In genomic region chr9:86822006-86822405, GRCh38 we compare ENCODE assay signal across 22 cellular contexts.
"Had no signal": no experiment of that assay in that cellular context is flagged by ENCODE, and none has a peak within 500 bp of the region (broad histone marks: within the 10 kb centered on the region; RNA-seq: fewer than 3 reads in every experiment).

No MANE protein-coding gene starts in this region.

- H3K4me3 ChIP-seq: dorsolateral prefrontal cortex, gastrocnemius medialis, left ventricle myocardium inferior, lung, ovary, thoracic aorta had no signal

- H3K27ac ChIP-seq: dorsolateral prefrontal cortex, gastrocnemius medialis, left ventricle myocardium inferior, neutrophil, ovary, thoracic aorta had no signal

- DNase-seq: central memory CD4-positive, alpha-beta T cell; cortex of kidney; dorsolateral prefrontal cortex; effector CD8-positive, alpha-beta T cell; gastrocnemius medialis; glutamatergic neuron; islet precursor cell; left ventricle myocardium inferior; mesendoderm; naive thymus-derived CD4-positive, alpha-beta T cell; ovary; right cardiac atrium; stimulated activated CD4-positive, alpha-beta T cell treated with anti-CD3 and anti-CD28 coated beads, Interleukin-15, amount 100 ng/mL, for 24 hours; stimulated activated CD4-positive, alpha-beta T cell treated with anti-CD3 and anti-CD28 coated beads, Interleukin-1b, Interleukin-23, amount 100 ng/mL, for 48 hours; stimulated activated CD4-positive, alpha-beta T cell treated with anti-CD3 and anti-CD28 coated beads, Interleukin-4, amount 100 ng/mL, for 24 hours; stimulated activated naive CD8-positive, alpha-beta T cell treated with anti-CD3 and anti-CD28 coated beads, Interleukin-15, amount 100 ng/mL, for 72 hours; substantia nigra; trophoblast cell had no signal

- H3K9me3 ChIP-seq: gastrocnemius medialis, neutrophil, ovary had no signal

- H3K27me3 ChIP-seq: gastrocnemius medialis, neutrophil, ovary had no signal

- ATAC-seq: gastrocnemius medialis; naive thymus-derived CD4-positive, alpha-beta T cell; stimulated activated memory B cell treated with anti-CD40 and anti-IgM and Interleukin-4, amounts not matched to agents 10 μg/mL and 1 μg/mL and 100 μg/mL, for 72 hours; stimulated activated naive CD8-positive, alpha-beta T cell treated with anti-CD3 and anti-CD28 coated beads, Interleukin-15, amount 100 ng/mL, for 72 hours had no signal

- H3K36me3 ChIP-seq: gastrocnemius medialis, left ventricle myocardium inferior, neutrophil, ovary, thoracic aorta had no signal

- H3K4me1 ChIP-seq: gastrocnemius medialis, left ventricle myocardium inferior had no signal
